ENCODE assay signal across 8 cellular contexts in the genomic region with DNA sequence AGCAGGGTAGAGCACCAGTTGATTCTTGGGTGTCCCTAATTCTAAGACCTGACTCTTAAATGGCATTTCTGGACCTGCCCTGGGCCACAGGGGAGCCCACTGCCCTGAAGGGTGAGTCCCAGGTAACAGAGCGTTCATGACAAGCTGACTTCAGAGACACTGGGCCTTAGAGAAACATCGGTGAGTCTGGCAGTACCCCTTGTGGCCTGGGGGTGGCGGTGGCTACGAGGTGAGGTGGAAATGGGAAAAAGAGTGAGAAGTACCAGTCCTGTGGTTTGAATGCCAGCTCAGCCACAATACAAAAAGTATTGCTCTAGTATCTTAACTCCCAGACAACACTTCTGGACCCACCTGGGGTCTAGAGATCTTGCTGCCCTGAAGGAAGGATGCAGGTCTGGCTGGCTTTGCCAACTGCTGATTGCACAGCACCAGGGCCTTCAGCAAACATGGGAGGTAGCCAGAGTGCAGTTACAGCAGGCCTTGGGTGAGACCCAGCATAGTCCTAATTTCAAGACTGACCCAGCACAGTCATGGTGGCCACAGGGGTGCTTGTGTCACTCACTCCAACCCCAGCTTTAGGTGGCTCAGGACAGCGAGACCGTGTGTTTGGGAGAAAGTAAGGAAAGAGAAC. TPM values are rescaled to one million over a fixed set of nuclear protein-coding genes. Genes with fewer than 3 reads are reported as not detected.
DNase-seq lines count a peak whose midpoint lies in the region; ATAC-seq and TF ChIP-seq lines count a peak whose summit lies in the region.

No MANE protein-coding gene starts in this region.

- intact Hi-C loops in Right ventricle myocardium inferior (cut with DNase I) = no loop called here

- no peak for ATAC-seq in Right ventricle myocardium inferior
- ATAC-seq in HG02938 (IDR thresholded peaks at IDR 0.05; ENCODE audit: unreplicated experiment) = peak; percentile 55
- ATAC-seq in foreskin keratinocyte = peak; percentile 82

- H3K27ac ChIP-seq in cardiac muscle cell (peak overlapping the region; percentile 73), foreskin keratinocyte (no peak overlapping the region)

- TF ChIP-seq CTCF in cardiac muscle cell (IDR thresholded peaks at IDR 0.05; ENCODE audit: low read depth, low read length) (peak; percentile 62), foreskin keratinocyte (conservative IDR thresholded peaks at IDR 0.05) (peak; percentile 66)

- no peaks in the 10 kb centered on the region for H3K36me3 ChIP-seq in cardiac muscle cell

- DNase-seq in cardiac muscle cell (ENCODE audit: low read depth in 1 of 2, low spot score in 1 of 2) (peak; percentile 42 to 53), Right ventricle myocardium inferior (ENCODE audit: missing footprints) (no peak), NOMO-1 treated with dmso at 0.1 percent for 144 hours (lab: John Stamatoyannopoulos, UW; ENCODE audit: unreplicated experiment) (peak; percentile 59), activated T-cell treated with anti-CD3 and anti-CD28 coated beads for 48 hours (ENCODE audit: low read depth) (peak; percentile 59), foreskin keratinocyte (peak in 1 of 2 donors; percentile 35), NCI-H524 (lab: John Stamatoyannopoulos, UW) (no peak)
- peak; percentile 49 to 56 for DNase-seq in stimulated activated CD4-positive, alpha-beta T cell treated with anti-CD3 and anti-CD28 coated beads, Interleukin-12 subunit alpha, Interleukin-12 subunit beta, amount 100 ng/mL, for 24 hours (ENCODE audit: low read depth in 2 of 2)

- H3K27me3 ChIP-seq in cardiac muscle cell (no peaks in the 10 kb centered on the region), foreskin keratinocyte (no peaks in the 10 kb centered on the region)

- no peaks in the 10 kb centered on the region for H3K9me3 ChIP-seq in cardiac muscle cell (ENCODE audit: low read depth)

- H3K4me1 ChIP-seq in cardiac muscle cell (ENCODE audit: low read depth) = peaks cover 22% of the 10 kb centered on the region
- peaks cover 9% of the 10 kb centered on the region for H3K4me1 ChIP-seq in foreskin keratinocyte

- no peak overlapping the region for H3K4me3 ChIP-seq in cardiac muscle cell

RNA-seq across cellular contexts. Expression of gene USP34, which starts 44.5 kb away (rescaled TPM):
- 67.6 and 94.5 TPM in 2 replicates for total RNA-seq in cardiac muscle cell
- 42.4 and 54.9 TPM in 2 replicates for polyA plus RNA-seq in cardiac muscle cell
- 45.7 TPM for total RNA-seq in Right ventricle myocardium inferior
- 51.0 and 55.2 TPM in 2 replicates for total RNA-seq in foreskin keratinocyte
- 23.1 and 25.0 TPM in 2 replicates for polyA plus RNA-seq in foreskin keratinocyte

Comparison
In these comparisons a context has a peak if more than half of its experiments do, and no peak if none do; other contexts are left out.
1. DNase-seq: peak in cardiac muscle cell (2 of 2), NOMO-1 treated with dmso at 0.1 percent for 144 hours (single experiment), activated T-cell treated with anti-CD3 and anti-CD28 coated beads for 48 hours (single experiment) and stimulated activated CD4-positive, alpha-beta T cell treated with anti-CD3 and anti-CD28 coated beads, Interleukin-12 subunit alpha, Interleukin-12 subunit beta, amount 100 ng/mL, for 24 hours (2 of 2); none in Right ventricle myocardium inferior (single experiment) and NCI-H524 (0 of 2).